ENCODE assay signal across 13 cellular contexts in the genomic region with DNA sequence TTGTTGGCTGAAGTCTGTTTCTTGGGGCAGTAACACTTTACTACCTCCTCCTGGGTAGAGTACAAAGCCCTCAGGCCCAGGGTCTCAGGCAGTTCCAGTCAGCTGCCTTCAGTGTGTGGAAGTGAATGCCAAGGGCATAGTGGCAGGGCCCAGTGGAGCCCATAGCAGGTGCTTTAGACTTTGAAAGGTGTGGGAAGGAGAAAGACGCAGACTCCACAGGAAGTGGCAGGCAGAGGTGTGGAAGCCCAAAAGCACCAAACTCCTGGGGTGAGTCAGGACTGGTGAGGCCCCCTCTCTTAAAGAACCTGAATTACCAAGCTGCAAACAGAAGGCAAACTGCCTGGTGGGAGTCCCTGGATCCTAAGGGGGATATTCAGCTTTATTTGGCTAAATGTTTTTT. TPM values are rescaled to one million over a fixed set of nuclear protein-coding genes. Genes with fewer than 3 reads are reported as not detected.
"Had no signal": no experiment of that assay in that cellular context is flagged by ENCODE, and none has a peak within 500 bp of the region (broad histone marks: within the 10 kb centered on the region; RNA-seq: fewer than 3 reads in every experiment).

No MANE protein-coding gene starts in this region.

- DNase-seq: activated naive CD8-positive, alpha-beta T cell treated with anti-CD3 and anti-CD28 coated beads, Interleukin-2, amount 10 ng/mL, durations not matched to agents 7 days and 5 days; anterior cingulate cortex; dorsolateral prefrontal cortex; foreskin keratinocyte; head of caudate nucleus; sigmoid colon; stimulated activated CD4-positive, alpha-beta T cell treated with anti-CD3 and anti-CD28 coated beads, Interleukin-2, amount 100 ng/mL, for 48 hours; T1000; thyroid gland; uterus had no signal

- H3K27ac Mint-ChIP-seq: activated naive CD8-positive, alpha-beta T cell treated with anti-CD3 and anti-CD28 coated beads, Interleukin-2, amount 10 ng/mL, durations not matched to agents 7 days and 5 days; activated T-helper 2 cell treated with anti-CD3 and anti-CD28 coated beads, Interferon-gamma antibody, Interleukin-2, Interleukin-4, amounts not matched to agents 10 μg/mL and 5 μg/mL and 100 μg/mL, durations not matched to agents 14 hours and 24 hours and 36 hours had no signal

- H3K9me3 Mint-ChIP-seq: activated naive CD8-positive, alpha-beta T cell treated with anti-CD3 and anti-CD28 coated beads, Interleukin-2, amount 10 ng/mL, durations not matched to agents 7 days and 5 days had no signal

- H3K36me3 Mint-ChIP-seq: activated naive CD8-positive, alpha-beta T cell treated with anti-CD3 and anti-CD28 coated beads, Interleukin-2, amount 10 ng/mL, durations not matched to agents 7 days and 5 days had no signal

- H3K4me1 Mint-ChIP-seq: activated naive CD8-positive, alpha-beta T cell treated with anti-CD3 and anti-CD28 coated beads, Interleukin-2, amount 10 ng/mL, durations not matched to agents 7 days and 5 days had no signal

- H3K9me3 ChIP-seq: breast epithelium, sigmoid colon, thyroid gland, uterus had no signal

- H3K27me3 ChIP-seq: breast epithelium, dorsolateral prefrontal cortex, foreskin keratinocyte, sigmoid colon, thyroid gland, uterus had no signal

- ATAC-seq: foreskin keratinocyte had no signal

- H3K4me1 ChIP-seq: breast epithelium, foreskin keratinocyte, sigmoid colon, SJSA1, thyroid gland, uterus had no signal

- H3K27ac ChIP-seq: breast epithelium, dorsolateral prefrontal cortex, foreskin keratinocyte, sigmoid colon, SJSA1, thyroid gland, uterus had no signal

- H3K4me3 Mint-ChIP-seq: activated naive CD8-positive, alpha-beta T cell treated with anti-CD3 and anti-CD28 coated beads, Interleukin-2, amount 10 ng/mL, durations not matched to agents 7 days and 5 days had no signal

- H3K36me3 ChIP-seq: breast epithelium, sigmoid colon, SJSA1, thyroid gland, uterus had no signal

- H3K4me3 ChIP-seq: breast epithelium, dorsolateral prefrontal cortex, sigmoid colon, SJSA1, thyroid gland, uterus had no signal

RNA-seq across cellular contexts. Expression of a gene that starts 45.3 kb away (rescaled TPM):
- total RNA-seq: SJSA1 had no signal
